1 cellular context compared by ENCODE assay signal in the genomic region with DNA sequence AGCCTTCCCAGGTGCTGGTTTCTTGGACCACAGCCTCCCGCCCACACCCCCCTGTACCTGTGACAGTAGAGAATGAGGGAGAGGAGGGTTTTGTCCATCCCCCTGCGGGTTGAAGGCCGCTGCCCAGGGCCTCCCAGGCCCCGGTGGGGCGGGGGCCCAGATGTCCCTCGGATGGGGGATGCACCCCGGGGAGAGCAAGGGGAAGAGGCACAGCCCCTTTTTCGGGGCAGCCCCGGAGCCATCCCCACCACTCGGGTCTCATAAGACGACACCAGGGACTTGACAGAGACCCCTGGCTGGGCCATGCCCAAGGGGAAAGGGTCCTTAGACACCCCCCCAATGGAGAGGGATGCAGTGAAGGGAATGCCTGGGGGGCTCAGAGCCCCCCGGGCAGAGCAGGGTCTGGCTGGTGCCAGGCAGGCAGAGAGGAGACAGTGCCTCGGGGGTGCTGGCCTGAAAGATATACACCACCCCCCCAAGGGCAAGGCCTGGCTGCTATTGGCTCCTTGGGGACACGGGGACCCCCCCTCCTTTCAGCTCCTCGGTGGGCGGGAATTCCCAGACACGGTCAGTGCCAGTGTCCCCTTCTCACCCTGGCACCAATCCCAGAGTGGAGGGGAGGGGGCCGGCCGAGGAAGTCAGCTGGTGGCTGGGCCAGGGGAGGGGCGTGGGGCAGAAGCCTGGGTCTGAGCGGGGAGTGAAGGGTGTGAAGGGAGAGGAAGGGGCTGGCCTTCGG.
TF ChIP-seq lines count a peak whose summit lies in the region.

No MANE protein-coding gene starts in this region.

TF ChIP-seq in IMR-90, 13 proteins besides CTCF, POLR2A, EP300 and RAD21:
- no peak for TF ChIP-seq SMC3 (IDR thresholded peaks at IDR 0.05; ENCODE audit: low read depth, low read length)
- TF ChIP-seq FOS (IDR thresholded peaks at IDR 0.05; ENCODE audit: low read depth, low read length), result no peak
- TF ChIP-seq NFE2L2 (IDR thresholded peaks at IDR 0.05; ENCODE audit: low read depth, low read length), result no peak
- TF ChIP-seq RCOR1 (IDR thresholded peaks at IDR 0.05; ENCODE audit: insufficient replicate concordance, low read length), result no peak
- TF ChIP-seq, protein P1, sequence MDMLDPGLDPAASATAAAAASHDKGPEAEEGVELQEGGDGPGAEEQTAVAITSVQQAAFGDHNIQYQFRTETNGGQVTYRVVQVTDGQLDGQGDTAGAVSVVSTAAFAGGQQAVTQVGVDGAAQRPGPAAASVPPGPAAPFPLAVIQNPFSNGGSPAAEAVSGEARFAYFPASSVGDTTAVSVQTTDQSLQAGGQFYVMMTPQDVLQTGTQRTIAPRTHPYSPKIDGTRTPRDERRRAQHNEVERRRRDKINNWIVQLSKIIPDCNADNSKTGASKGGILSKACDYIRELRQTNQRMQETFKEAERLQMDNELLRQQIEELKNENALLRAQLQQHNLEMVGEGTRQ (IDR thresholded peaks at IDR 0.05; ENCODE audit: low read depth, low read length), result no peak
